ENCODE assay signal across 19 cellular contexts in the genomic region with DNA sequence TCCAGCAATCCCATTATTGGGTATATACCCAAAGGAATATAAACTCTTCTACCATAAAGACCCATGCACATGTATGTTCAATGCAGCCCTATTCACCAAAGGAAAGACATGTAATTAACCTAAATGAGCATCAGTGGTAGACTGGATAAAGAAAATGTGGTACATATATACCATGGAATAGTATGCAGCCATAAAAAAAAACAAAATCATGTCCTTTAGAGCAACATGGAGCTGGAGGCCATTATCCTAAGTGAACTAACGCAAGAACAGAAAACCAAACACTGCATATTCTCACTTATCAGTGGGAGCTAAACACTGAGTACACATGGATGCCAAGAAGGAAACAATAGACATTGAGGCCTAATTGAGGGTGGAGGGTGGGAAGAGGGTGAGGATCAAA. TPM values are rescaled to one million over a fixed set of nuclear protein-coding genes. Genes with fewer than 3 reads are reported as not detected.
DNase-seq lines count a peak whose midpoint lies in the region; ATAC-seq, FAIRE-seq and TF ChIP-seq lines count a peak whose summit lies in the region.
"Had no signal": no experiment of that assay in that cellular context is flagged by ENCODE, and none has a peak within 500 bp of the region (broad histone marks: within the 10 kb centered on the region; RNA-seq: fewer than 3 reads in every experiment).

No MANE protein-coding gene starts in this region.

- WGBS in SK-N-SH (ENCODE audit: low lambda C conversion rate) = 79% methylated on average over 1 of the region's 1 CpG

- no peak for TF ChIP-seq RAD21 in SK-N-SH (IDR thresholded peaks at IDR 0.05; ENCODE audit: low read length)

- POLR2A ChIA-PET in SK-N-SH (lab: Yijun Ruan, JAX) = no interaction called here

- no peak overlapping the region for H3K4me3 ChIP-seq in SK-N-SH (ENCODE audit: low read depth in 2 of 2, low read length in 1 of 2)
- H3K4me3 ChIP-seq: A549; BLaER1 treated with 17β-estradiol and CSF1 and Interleukin-3, amounts not matched to agents 10 nM and 100 nM had no signal

- H3K79me2 ChIP-seq in SK-N-SH (ENCODE audit: insufficient read depth) = no peaks in the 10 kb centered on the region

- no peaks in the 10 kb centered on the region for H3K27me3 ChIP-seq in SK-N-SH (ENCODE audit: insufficient read depth)
- H3K27me3 ChIP-seq: BLaER1 treated with 17β-estradiol and CSF1 and Interleukin-3, amounts not matched to agents 10 nM and 100 nM had no signal

- no peak overlapping the region for H2AFZ ChIP-seq in SK-N-SH (ENCODE audit: low read depth)

- no peaks in the 10 kb centered on the region for H3K9me2 ChIP-seq in SK-N-SH

- no peaks in the 10 kb centered on the region for H3K9me3 ChIP-seq in SK-N-SH
- H3K9me3 ChIP-seq: A549, Caco-2 had no signal

- CTCF ChIA-PET in SK-N-SH (lab: Yijun Ruan, JAX) = interaction anchor here (2.3 kb wide), 1 partner anchor 28 kb away, joined by 9 read pairs; the partner anchor contains the start of gene DTWD2

- TF ChIP-seq CTCF in SK-N-SH (IDR thresholded peaks at IDR 0.05) = no peak

- DNase-seq in SK-N-SH (no peak), NCI-H69 (lab: John Stamatoyannopoulos, UW) (peak; percentile 28), urothelium cell line (ENCODE audit: low spot score) (no peak), GM19238 (ENCODE audit: insufficient read length, low spot score) (no peak), HPDE6-E6E7 (ENCODE audit: extremely low spot score) (no peak)
- DNase-seq: AML-193; Caco-2; Calu3; CD4-positive, alpha-beta T cell; CD8-positive, alpha-beta T cell; DMS79 treated with DMSO at 0.1 percent for 48 hours; GF-D8 had no signal

- ATAC-seq in SK-N-SH treated with all-trans-retinoic acid at 6 μM for 48 hours = no peak
- ATAC-seq: A549; CD8-positive, alpha-beta T cell had no signal

- H4K20me1 ChIP-seq in SK-N-SH (ENCODE audit: insufficient read depth) = no peaks in the 10 kb centered on the region
- H4K20me1 ChIP-seq: BLaER1 treated with 17β-estradiol and CSF1 and Interleukin-3, amounts not matched to agents 10 nM and 100 nM had no signal

- H3K4me1 ChIP-seq in SK-N-SH (ENCODE audit: control insufficient read depth in 1 of 2, insufficient read depth in 2 of 2, low read depth in 1 of 2, low read length in 1 of 2) = no peaks in the 10 kb centered on the region; a peak in 1 of 4 replicates
- H3K4me1 ChIP-seq: A549; BLaER1 treated with 17β-estradiol and CSF1 and Interleukin-3, amounts not matched to agents 10 nM and 100 nM; Caco-2 had no signal

- peak; percentile 30 for FAIRE-seq in urothelium cell line (lab: Jason Lieb, UNC)
- FAIRE-seq: A549, D721Med, G401.6 had no signal

- TF ChIP-seq EP300 in SK-N-SH (IDR thresholded peaks at IDR 0.05; ENCODE audit: borderline replicate concordance in 1 of 2, low read depth in 1 of 2, low read length in 1 of 2) = no peak

- H3F3A ChIP-seq in SK-N-SH (replicated peaks; ENCODE audit: insufficient read depth) = no peaks in the 10 kb centered on the region

- H3K4me2 ChIP-seq in SK-N-SH = no peak overlapping the region
- H3K4me2 ChIP-seq: A549; BLaER1 treated with 17β-estradiol and CSF1 and Interleukin-3, amounts not matched to agents 10 nM and 100 nM had no signal

- H3K9ac ChIP-seq in SK-N-SH = no peak overlapping the region
- H3K9ac ChIP-seq: BLaER1 treated with 17β-estradiol and CSF1 and Interleukin-3, amounts not matched to agents 10 nM and 100 nM had no signal

- no peak overlapping the region for H3K27ac ChIP-seq in SK-N-SH (ENCODE audit: low read depth in 2 of 2, low read length in 1 of 2)
- H3K27ac ChIP-seq: 22Rv1; A549; BLaER1 treated with 17β-estradiol and CSF1 and Interleukin-3, amounts not matched to agents 10 nM and 100 nM; C4-2B had no signal

- no peaks in the 10 kb centered on the region for H3K36me3 ChIP-seq in SK-N-SH (replicated peaks in 1 of 2; ENCODE audit: control insufficient read depth in 1 of 2, insufficient read depth in 2 of 2, low read length in 1 of 2)
- H3K36me3 ChIP-seq: BLaER1 treated with 17β-estradiol and CSF1 and Interleukin-3, amounts not matched to agents 10 nM and 100 nM had no signal

TF ChIP-seq in SK-N-SH treated with all-trans-retinoic acid at 6 μM for 48 hours, 23 proteins besides CTCF, POLR2A, EP300 and RAD21:
- TF ChIP-seq SNAI2 (CRISPR knock-in tag; IDR thresholded peaks at IDR 0.05) (no peak), ZNF8 (CRISPR knock-in tag; IDR thresholded peaks at IDR 0.05) (peak; percentile 82), GLIS3 (CRISPR knock-in tag; IDR thresholded peaks at IDR 0.05) (no peak)

TF ChIP-seq in SK-N-SH, 30 proteins besides CTCF, POLR2A, EP300 and RAD21:
- TF ChIP-seq MEF2A (IDR thresholded peaks at IDR 0.05; ENCODE audit: borderline replicate concordance, low read depth) = no peak
- TF ChIP-seq TEAD4 (IDR thresholded peaks at IDR 0.05; ENCODE audit: borderline replicate concordance, insufficient read depth) = no peak
- TF ChIP-seq, protein P1, sequence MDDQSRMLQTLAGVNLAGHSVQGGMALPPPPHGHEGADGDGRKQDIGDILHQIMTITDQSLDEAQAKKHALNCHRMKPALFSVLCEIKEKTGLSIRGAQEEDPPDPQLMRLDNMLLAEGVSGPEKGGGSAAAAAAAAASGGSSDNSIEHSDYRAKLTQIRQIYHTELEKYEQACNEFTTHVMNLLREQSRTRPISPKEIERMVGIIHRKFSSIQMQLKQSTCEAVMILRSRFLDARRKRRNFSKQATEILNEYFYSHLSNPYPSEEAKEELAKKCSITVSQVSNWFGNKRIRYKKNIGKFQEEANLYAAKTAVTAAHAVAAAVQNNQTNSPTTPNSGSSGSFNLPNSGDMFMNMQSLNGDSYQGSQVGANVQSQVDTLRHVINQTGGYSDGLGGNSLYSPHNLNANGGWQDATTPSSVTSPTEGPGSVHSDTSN (IDR thresholded peaks at IDR 0.05) = no peak
- no peak for TF ChIP-seq IRF3 (IDR thresholded peaks at IDR 0.05; ENCODE audit: low read depth, low read length)
- TF ChIP-seq RCOR1 (IDR thresholded peaks at IDR 0.05; ENCODE audit: low read length) = no peak
- TF ChIP-seq NFIC (IDR thresholded peaks at IDR 0.05; ENCODE audit: borderline replicate concordance) = no peak
- TF ChIP-seq ZBTB33 (IDR thresholded peaks at IDR 0.05; ENCODE audit: borderline replicate concordance, low read depth) = no peak
- TF ChIP-seq RFX5 (IDR thresholded peaks at IDR 0.05; ENCODE audit: low read length) = no peak

RNA-seq across cellular contexts. Expression of gene DTWD2, which starts 27.8 kb away (rescaled TPM):
- polyA plus RNA-seq in SK-N-SH (2012; rRNA removed) = 2.4 and 2.5 TPM in 2 replicates
- 2.6 and 2.7 TPM in 2 replicates for polyA plus RNA-seq in SK-N-SH (2012; cell fraction: cytosol; rRNA removed)
- 3.3 and 7.4 TPM in 2 replicates for polyA plus RNA-seq in SK-N-SH (2012; cell fraction: nucleus; rRNA removed)
